In the genomic region with DNA sequence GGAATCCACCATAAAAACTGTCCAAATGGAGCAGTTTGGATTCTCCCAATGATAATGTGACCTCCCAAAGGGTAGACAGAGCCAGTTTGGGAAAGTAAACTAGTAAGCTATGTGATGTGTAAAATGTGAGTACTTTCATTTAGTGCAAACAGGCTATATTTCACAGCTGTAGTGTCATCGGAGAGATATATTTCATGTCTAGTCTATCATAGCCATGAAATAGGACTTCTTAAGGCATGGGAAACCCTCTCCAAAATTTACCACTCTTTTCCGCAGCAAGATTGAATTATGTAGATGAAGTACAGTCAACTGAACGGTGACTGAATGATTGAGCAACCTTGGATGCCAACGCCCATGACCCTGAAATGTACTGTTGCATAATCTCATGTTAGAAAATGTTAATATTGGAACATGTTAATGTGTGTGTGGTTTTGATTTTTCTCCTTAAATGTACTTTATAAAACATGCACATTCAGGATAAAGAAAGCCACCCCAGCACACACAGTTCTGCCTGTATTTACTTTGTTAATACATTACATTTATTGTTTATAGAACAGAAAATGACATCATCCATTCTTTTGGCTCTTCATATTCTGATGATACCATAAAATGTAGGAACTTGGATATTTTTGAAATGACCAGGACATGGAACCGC, we compare ENCODE assay signal across 8 cellular contexts.
DNase-seq lines count a peak whose midpoint lies in the region; ATAC-seq and TF ChIP-seq lines count a peak whose summit lies in the region.

No MANE protein-coding gene starts in this region.

- TF ChIP-seq CTCF in foreskin fibroblast (IDR thresholded peaks at IDR 0.05; ENCODE audit: low read depth, low read length) (no peak), progenitor cell of endocrine pancreas (IDR thresholded peaks at IDR 0.05; ENCODE audit: unreplicated experiment) (no peak)

- peak; percentile 50 for ATAC-seq in SK-N-SH treated with all-trans-retinoic acid at 6 μM for 48 hours
- peak; percentile 86 for ATAC-seq in sciatic nerve

- H3K4me3 ChIP-seq in foreskin fibroblast (ENCODE audit: low read depth in 1 of 2, low read length in 2 of 2): no peak overlapping the region

- peaks cover 6% of the 10 kb centered on the region for H3K27me3 Mint-ChIP-seq in progenitor cell of endocrine pancreas

- peaks cover 8% of the 10 kb centered on the region for H3K36me3 Mint-ChIP-seq in progenitor cell of endocrine pancreas (ENCODE audit: insufficient read depth)

- DNase-seq in DMS53 treated with DMSO at 0.1 percent for 48 hours (lab: John Stamatoyannopoulos, UW; ENCODE audit: unreplicated experiment) (peak; percentile 19), foreskin fibroblast (peak; percentile 70 to 87), sciatic nerve (ENCODE audit: low spot score) (no peak), progenitor cell of endocrine pancreas (ENCODE audit: low spot score, unreplicated experiment) (no peak), HEK293T (ENCODE audit: extremely low spot score) (no peak), posterior cingulate gyrus (no peak), cerebellar nuclear complex (lab: John Stamatoyannopoulos, UW) (no peak)

- CTCF ChIA-PET in HEK293T (lab: Yijun Ruan, JAX): interaction anchor here (0.6 to 1.5 kb wide), 12 partner anchors 8 to 1444 kb away, joined by 3 to 7 read pairs (median 3); no protein-coding TSS in a partner anchor

- intact Hi-C loops in sciatic nerve (cut with DNase I): no loop called here
- intact Hi-C loops in posterior cingulate gyrus (cut with DNase I): loop anchor here (2.0 to 10.0 kb wide), 2 partner anchors 81 to 1445 kb away; no protein-coding TSS in a partner anchor

- peaks cover 42% of the 10 kb centered on the region for H3K4me1 Mint-ChIP-seq in progenitor cell of endocrine pancreas (ENCODE audit: low read depth)

- no peak overlapping the region for H3K4me3 Mint-ChIP-seq in progenitor cell of endocrine pancreas (ENCODE audit: low read depth)

- POLR2A ChIA-PET in HEK293T (lab: Yijun Ruan, JAX): interaction anchor here (1.3 kb wide), 1 partner anchor 141 kb away, joined by 5 read pairs; a partner anchor contains a TSS

- H3K9me3 Mint-ChIP-seq in progenitor cell of endocrine pancreas (ENCODE audit: low read depth): peaks cover 2% of the 10 kb centered on the region

- no peak overlapping the region for H3K27ac Mint-ChIP-seq in progenitor cell of endocrine pancreas

TF ChIP-seq in SK-N-SH treated with all-trans-retinoic acid at 6 μM for 48 hours, 23 proteins besides CTCF, POLR2A, EP300 and RAD21:
- TF ChIP-seq ZFP30 (CRISPR knock-in tag; IDR thresholded peaks at IDR 0.05) (no peak), ISL1 (CRISPR knock-in tag; IDR thresholded peaks at IDR 0.05) (peak; percentile 34; the same call in 1 of the 2 replicates), ESRRG (CRISPR knock-in tag; IDR thresholded peaks at IDR 0.05) (no peak)

TF ChIP-seq in HEK293T, 16 proteins besides CTCF, POLR2A, EP300 and RAD21:
- TF ChIP-seq L3MBTL2 (conservative IDR thresholded peaks at IDR 0.05) (no peak), ZNF384 (IDR thresholded peaks at IDR 0.05) (no peak), HDGF (IDR thresholded peaks at IDR 0.05; ENCODE audit: borderline replicate concordance) (no peak), NFRKB (IDR thresholded peaks at IDR 0.05) (no peak)

Comparison
In these comparisons a context has a peak if more than half of its experiments do, and no peak if none do; other contexts are left out.
1. DNase-seq: peak in DMS53 treated with DMSO at 0.1 percent for 48 hours (single experiment) and foreskin fibroblast (2 of 2); none in sciatic nerve (single experiment), progenitor cell of endocrine pancreas (single experiment), HEK293T (single experiment), posterior cingulate gyrus (0 of 10) and cerebellar nuclear complex (0 of 2).